16 cellular contexts compared by ENCODE assay signal in genomic region chr11:18066626-18067025, GRCh38.
"Had no signal": no experiment of that assay in that cellular context is flagged by ENCODE, and none has a peak within 500 bp of the region (broad histone marks: within the 10 kb centered on the region; RNA-seq: fewer than 3 reads in every experiment).

No MANE protein-coding gene starts in this region.

- DNase-seq: activated CD4-positive, alpha-beta T cell treated with anti-CD3 and anti-CD28 coated beads, Interleukin-2, amount 50 U/mL, for 1 hour; activated CD8-positive, alpha-beta memory T cell treated with anti-CD3 and anti-CD28 coated beads, Interleukin-2, amount 50 U/mL, for 48 hours; activated effector memory CD4-positive, alpha-beta T cell treated with Interleukin-2 at 50 U/mL for 16 hours; activated naive CD4-positive, alpha-beta T cell treated with anti-CD3 and anti-CD28 coated beads, Interleukin-2, amount 50 U/mL, for 16 hours; activated T-cell treated with anti-CD3 and anti-CD28 coated beads, Interleukin-2, amount 50 U/mL, for 48 hours; effector CD4-positive, alpha-beta T cell; immature natural killer cell; mucosa of descending colon; naive thymus-derived CD8-positive, alpha-beta T cell; psoas muscle; right cardiac atrium; stimulated activated naive CD8-positive, alpha-beta T cell treated with anti-CD3 and anti-CD28 coated beads, Interleukin-15, amount 100 ng/mL, for 72 hours had no signal

- H3K27ac ChIP-seq: ascending aorta, breast epithelium, psoas muscle, skin epidermis, suprapubic skin had no signal

- ATAC-seq: mucosa of descending colon; naive thymus-derived CD8-positive, alpha-beta T cell; psoas muscle; right cardiac atrium; stimulated activated naive CD8-positive, alpha-beta T cell treated with anti-CD3 and anti-CD28 coated beads, Interleukin-15, amount 100 ng/mL, for 72 hours had no signal
